20 cellular contexts compared by ENCODE assay signal in the genomic region with DNA sequence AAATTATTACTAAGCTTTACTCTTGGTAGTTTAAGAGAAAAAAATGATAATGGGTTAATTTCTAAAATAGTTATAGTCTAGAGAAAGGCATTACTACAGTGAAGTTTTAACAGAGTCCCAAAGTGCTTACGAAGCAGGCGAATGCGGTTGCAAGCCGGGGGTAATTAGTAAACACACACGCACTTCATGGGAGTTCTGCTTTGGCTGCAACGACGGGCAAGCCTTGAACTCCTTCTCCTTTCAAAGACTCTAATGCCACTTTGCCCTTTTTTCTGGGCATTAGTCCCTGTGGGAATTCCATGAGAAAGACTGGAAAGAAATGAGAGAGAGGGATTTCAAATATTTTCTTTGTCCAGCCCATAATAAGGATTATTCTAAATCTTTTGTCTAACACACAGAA.
DNase-seq lines count a peak whose midpoint lies in the region; ATAC-seq and TF ChIP-seq lines count a peak whose summit lies in the region.
"Had no signal": no experiment of that assay in that cellular context is flagged by ENCODE, and none has a peak within 500 bp of the region (broad histone marks: within the 10 kb centered on the region; RNA-seq: fewer than 3 reads in every experiment).

No MANE protein-coding gene starts in this region.

- H3K27ac ChIP-seq in GM23338 (ENCODE audit: low read depth): no peak overlapping the region
- no peak overlapping the region for H3K27ac ChIP-seq in mesendoderm (ENCODE audit: low read depth, low read length)

- H3K27ac Mint-ChIP-seq in GM23338 (peak overlapping the region; percentile 37; the same call in 1 of the 2 replicates), brain (peak overlapping the region in 3 of 5 experiments; percentile 14 to 66 (median 49))
- H3K27ac Mint-ChIP-seq: CD4-positive, alpha-beta T cell had no signal

- no peak overlapping the region for H2AK5ac ChIP-seq in mesendoderm (ENCODE audit: low read length)

- H3K56ac ChIP-seq in mesendoderm (ENCODE audit: low read length): peak overlapping the region; percentile 38

- peaks cover 54% of the 10 kb centered on the region for H3K4me1 ChIP-seq in GM23338 (ENCODE audit: insufficient read depth)
- peaks cover 34% of the 10 kb centered on the region for H3K4me1 ChIP-seq in mesendoderm (ENCODE audit: control insufficient read depth, low read depth, low read length)

- no CpG with 5 or more reads among the region's 7 CpGs for WGBS in mesendoderm (ENCODE audit: extremely low coverage, insufficient coverage, low lambda C conversion rate)

- 0 out of 2 replicates have a peak, but pooled peaks cover 3% of the 10 kb centered on the region for H3F3A ChIP-seq in GM23338 (replicated peaks; ENCODE audit: low read depth)

- TF ChIP-seq CTCF in GM23338 (conservative IDR thresholded peaks at IDR 0.05; ENCODE audit: low read depth in 2 of 2): no peak
- TF ChIP-seq CTCF in brain (conservative IDR thresholded peaks at IDR 0.05): no peak

- peak overlapping the region; percentile 47 for H2BK5ac ChIP-seq in mesendoderm (ENCODE audit: low read length)

- H3K9me3 Mint-ChIP-seq in GM23338 (peaks cover 9% of the 10 kb centered on the region; the same call in 2 of the 3 replicates), brain (peaks cover 0 to 19% (median 4%) of the 10 kb centered on the region in 5 experiments)

- H3K9me2 ChIP-seq in GM23338 (ENCODE audit: insufficient read depth): no peaks in the 10 kb centered on the region

- H2AFZ ChIP-seq in GM23338: no peak overlapping the region

- H2BK120ac ChIP-seq in mesendoderm (ENCODE audit: low read depth, low read length): no peak overlapping the region

- no peak overlapping the region for H3K4ac ChIP-seq in mesendoderm (ENCODE audit: low read depth, low read length)

- no peak for ATAC-seq in GM23338
- ATAC-seq: HepG2, K562 had no signal

- no peak overlapping the region for H2BK15ac ChIP-seq in mesendoderm (replicated peaks; ENCODE audit: low read depth)

- H3K4me1 Mint-ChIP-seq in GM23338 (peaks cover 57% of the 10 kb centered on the region), brain (peaks cover 28% of the 10 kb centered on the region)

- H3K4me3 ChIP-seq in GM23338: no peak overlapping the region
- no peak overlapping the region for H3K4me3 ChIP-seq in mesendoderm (ENCODE audit: low read length)
- H3K4me3 ChIP-seq: K562, MG63 had no signal

- H3K79me2 ChIP-seq in GM23338 (replicated peaks; ENCODE audit: insufficient read depth): no peaks in the 10 kb centered on the region
- peaks cover 9% of the 10 kb centered on the region for H3K79me2 ChIP-seq in mesendoderm (ENCODE audit: control insufficient read depth, insufficient read depth, low read length)

- no peaks in the 10 kb centered on the region for H3K27me3 ChIP-seq in GM23338 (ENCODE audit: insufficient read depth)
- H3K27me3 ChIP-seq in mesendoderm (ENCODE audit: insufficient read depth, low read length, poor library complexity): no peaks in the 10 kb centered on the region

- peaks cover 4% of the 10 kb centered on the region for H3K27me3 Mint-ChIP-seq in GM23338 (ENCODE audit: insufficient read depth, low read depth, poor library complexity)
- H3K27me3 Mint-ChIP-seq in brain: no peaks in the 10 kb centered on the region

- DNase-seq in GM23338 (ENCODE audit: low spot score) (peak; percentile 20), mesendoderm (no peak), superior temporal gyrus (ENCODE audit: extremely low spot score) (peak; percentile 25), HK-2 (ENCODE audit: unreplicated experiment) (no peak), DMS 273 treated with DMSO at 0.1 percent for 48 hours (lab: John Stamatoyannopoulos, UW) (no peak), islet precursor cell (no peak)
- DNase-seq: CD4-positive, alpha-beta T cell; COR-L47; DMS79 treated with DMSO at 0.1 percent for 48 hours; MG63; NCI-H1417; NCI-H1694 treated with DMSO at 0.1 percent for 48 hours; NCI-H2081 treated with DMSO at 0.1 percent for 48 hours; NCI-H446; NCI-H526; OCI-M1; Right ventricle myocardium superior had no signal

- no peak overlapping the region for H3K9ac ChIP-seq in mesendoderm (ENCODE audit: low read length)

- H3K79me1 ChIP-seq in mesendoderm (ENCODE audit: low read length): peaks cover 14% of the 10 kb centered on the region

- H3K4me2 ChIP-seq in GM23338 (no peak overlapping the region), mesendoderm (ENCODE audit: low read length) (no peak overlapping the region)

- no peak overlapping the region for H4K8ac ChIP-seq in mesendoderm (ENCODE audit: low read depth, low read length)

- H3K36me3 ChIP-seq in GM23338 (ENCODE audit: insufficient read depth) (no peaks in the 10 kb centered on the region), mesendoderm (ENCODE audit: control insufficient read depth, insufficient read depth, low read length) (no peaks in the 10 kb centered on the region)
- H3K36me3 ChIP-seq: MG63 had no signal

- H4K20me1 ChIP-seq in GM23338 (replicated peaks; ENCODE audit: insufficient read depth): no peaks in the 10 kb centered on the region

- H4K5ac ChIP-seq in mesendoderm (ENCODE audit: low read length): no peak overlapping the region

- H3K18ac ChIP-seq in mesendoderm (ENCODE audit: low read length): no peak overlapping the region

- H3K36me3 Mint-ChIP-seq in GM23338 (ENCODE audit: low read depth): peaks cover 9% of the 10 kb centered on the region
- peaks cover 16% of the 10 kb centered on the region for H3K36me3 Mint-ChIP-seq in brain

- no peak overlapping the region for H3K4me3 Mint-ChIP-seq in GM23338
- H3K4me3 Mint-ChIP-seq in brain: peak overlapping the region in 2 of 5 experiments; percentile 57 to 67
- H3K4me3 Mint-ChIP-seq: CD4-positive, alpha-beta T cell had no signal

- no peak overlapping the region for H3K23ac ChIP-seq in mesendoderm (ENCODE audit: low read length)

TF ChIP-seq in GM23338, 12 proteins besides CTCF, POLR2A, EP300 and RAD21 (continues in another document):
- TF ChIP-seq POLR2AphosphoS5 (IDR thresholded peaks at IDR 0.05; ENCODE audit: low read depth) (no peak), EZH2 (IDR thresholded peaks at IDR 0.05; ENCODE audit: low read depth, unreplicated experiment) (no peak), EZH2phosphoT487 (IDR thresholded peaks at IDR 0.05; ENCODE audit: unreplicated experiment) (no peak)
- TF ChIP-seq, protein P1, sequence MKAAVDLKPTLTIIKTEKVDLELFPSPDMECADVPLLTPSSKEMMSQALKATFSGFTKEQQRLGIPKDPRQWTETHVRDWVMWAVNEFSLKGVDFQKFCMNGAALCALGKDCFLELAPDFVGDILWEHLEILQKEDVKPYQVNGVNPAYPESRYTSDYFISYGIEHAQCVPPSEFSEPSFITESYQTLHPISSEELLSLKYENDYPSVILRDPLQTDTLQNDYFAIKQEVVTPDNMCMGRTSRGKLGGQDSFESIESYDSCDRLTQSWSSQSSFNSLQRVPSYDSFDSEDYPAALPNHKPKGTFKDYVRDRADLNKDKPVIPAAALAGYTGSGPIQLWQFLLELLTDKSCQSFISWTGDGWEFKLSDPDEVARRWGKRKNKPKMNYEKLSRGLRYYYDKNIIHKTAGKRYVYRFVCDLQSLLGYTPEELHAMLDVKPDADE (IDR thresholded peaks at IDR 0.05): no peak

Comparison
In these comparisons a context has a peak if more than half of its experiments do, and no peak if none do; other contexts are left out.
1. DNase-seq: peak in GM23338 (single experiment) and superior temporal gyrus (single experiment); none in mesendoderm (single experiment), HK-2 (single experiment), DMS 273 treated with DMSO at 0.1 percent for 48 hours (single experiment) and islet precursor cell (single experiment).